In the genomic region with DNA sequence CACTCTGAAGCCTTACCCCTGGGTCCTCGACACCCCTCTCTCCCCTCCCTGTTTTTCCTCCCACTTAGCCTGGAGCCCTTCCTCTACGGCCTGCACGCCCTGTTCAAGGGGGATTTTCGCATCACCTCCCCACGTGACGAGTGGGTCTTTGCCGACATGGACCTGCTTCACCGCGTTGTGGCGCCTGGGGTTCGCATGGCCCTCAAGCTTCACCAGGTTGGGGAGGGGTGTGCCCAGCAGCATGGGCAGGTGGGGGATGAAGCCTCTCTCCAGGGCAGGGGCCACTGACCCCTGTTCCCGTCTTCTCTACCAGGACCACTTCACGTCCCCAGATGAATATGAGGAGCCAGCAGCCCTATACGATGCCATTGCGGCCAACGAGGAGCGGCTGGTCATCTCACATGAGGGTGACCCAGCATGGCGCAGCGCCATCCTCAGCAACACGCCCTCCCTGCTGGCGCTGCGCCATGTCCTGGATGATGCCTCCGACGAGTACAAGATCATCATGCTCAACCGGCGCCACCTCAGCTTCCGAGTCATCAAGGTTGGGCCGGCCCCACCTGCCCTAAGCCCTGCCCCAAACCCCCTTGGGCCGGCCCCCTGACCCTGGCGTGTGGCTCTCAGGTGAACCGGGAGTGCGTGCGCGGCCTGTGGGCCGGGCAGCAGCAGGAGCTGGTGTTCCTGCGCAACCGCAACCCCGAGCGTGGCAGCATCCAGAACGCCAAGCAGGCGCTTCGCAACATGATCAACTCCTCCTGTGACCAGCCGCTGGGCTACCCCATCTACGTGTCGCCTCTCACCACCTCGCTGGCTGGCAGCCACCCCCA, we compare ENCODE assay signal across 1 cellular context.
TF ChIP-seq lines count a peak whose summit lies in the region.

No MANE protein-coding gene starts in this region.

TF ChIP-seq in K562, 482 proteins besides CTCF, POLR2A, EP300 and RAD21:
- TF ChIP-seq ERF (CRISPR knock-in tag; IDR thresholded peaks at IDR 0.05) (no peak), POLR2G (IDR thresholded peaks at IDR 0.05; ENCODE audit: low read depth, low read length) (peak; percentile 55), NFIC (IDR thresholded peaks at IDR 0.05) (peak; percentile 66; the same call in 1 of the 2 replicates), ZNF644 (tag; IDR thresholded peaks at IDR 0.05; ENCODE audit: low read depth) (no peak), MCM3 (IDR thresholded peaks at IDR 0.05) (no peak)
- TF ChIP-seq, protein P1, sequence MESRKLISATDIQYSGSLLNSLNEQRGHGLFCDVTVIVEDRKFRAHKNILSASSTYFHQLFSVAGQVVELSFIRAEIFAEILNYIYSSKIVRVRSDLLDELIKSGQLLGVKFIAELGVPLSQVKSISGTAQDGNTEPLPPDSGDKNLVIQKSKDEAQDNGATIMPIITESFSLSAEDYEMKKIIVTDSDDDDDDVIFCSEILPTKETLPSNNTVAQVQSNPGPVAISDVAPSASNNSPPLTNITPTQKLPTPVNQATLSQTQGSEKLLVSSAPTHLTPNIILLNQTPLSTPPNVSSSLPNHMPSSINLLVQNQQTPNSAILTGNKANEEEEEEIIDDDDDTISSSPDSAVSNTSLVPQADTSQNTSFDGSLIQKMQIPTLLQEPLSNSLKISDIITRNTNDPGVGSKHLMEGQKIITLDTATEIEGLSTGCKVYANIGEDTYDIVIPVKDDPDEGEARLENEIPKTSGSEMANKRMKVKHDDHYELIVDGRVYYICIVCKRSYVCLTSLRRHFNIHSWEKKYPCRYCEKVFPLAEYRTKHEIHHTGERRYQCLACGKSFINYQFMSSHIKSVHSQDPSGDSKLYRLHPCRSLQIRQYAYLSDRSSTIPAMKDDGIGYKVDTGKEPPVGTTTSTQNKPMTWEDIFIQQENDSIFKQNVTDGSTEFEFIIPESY (CRISPR knock-in tag; IDR thresholded peaks at IDR 0.05) = peak; percentile 58
